ENCODE assay signal across 1 cellular context in the genomic region with DNA sequence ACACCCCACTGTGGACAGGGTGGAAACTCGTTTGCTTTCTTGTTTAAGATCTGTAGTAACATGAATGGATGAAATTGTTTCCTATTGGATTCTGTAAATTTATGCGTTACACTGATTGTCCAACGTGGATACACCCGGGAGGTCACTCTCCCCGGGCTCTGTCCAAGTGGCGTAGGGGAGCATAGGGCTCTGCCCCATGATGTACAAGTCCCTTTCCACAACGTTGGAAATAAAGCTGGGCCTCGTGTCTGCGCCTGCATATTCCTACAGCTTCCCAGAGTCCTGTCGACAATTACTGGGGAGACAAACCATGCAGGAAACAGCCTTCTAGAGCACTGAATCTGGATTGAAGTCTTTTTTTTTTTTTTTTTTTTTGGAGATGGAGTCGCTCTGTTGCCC.
TF ChIP-seq lines count a peak whose summit lies in the region.

No MANE protein-coding gene starts in this region.

TF ChIP-seq in HepG2, 621 proteins besides CTCF, POLR2A, EP300 and RAD21 (continued from another document):
- TF ChIP-seq, protein P1, sequence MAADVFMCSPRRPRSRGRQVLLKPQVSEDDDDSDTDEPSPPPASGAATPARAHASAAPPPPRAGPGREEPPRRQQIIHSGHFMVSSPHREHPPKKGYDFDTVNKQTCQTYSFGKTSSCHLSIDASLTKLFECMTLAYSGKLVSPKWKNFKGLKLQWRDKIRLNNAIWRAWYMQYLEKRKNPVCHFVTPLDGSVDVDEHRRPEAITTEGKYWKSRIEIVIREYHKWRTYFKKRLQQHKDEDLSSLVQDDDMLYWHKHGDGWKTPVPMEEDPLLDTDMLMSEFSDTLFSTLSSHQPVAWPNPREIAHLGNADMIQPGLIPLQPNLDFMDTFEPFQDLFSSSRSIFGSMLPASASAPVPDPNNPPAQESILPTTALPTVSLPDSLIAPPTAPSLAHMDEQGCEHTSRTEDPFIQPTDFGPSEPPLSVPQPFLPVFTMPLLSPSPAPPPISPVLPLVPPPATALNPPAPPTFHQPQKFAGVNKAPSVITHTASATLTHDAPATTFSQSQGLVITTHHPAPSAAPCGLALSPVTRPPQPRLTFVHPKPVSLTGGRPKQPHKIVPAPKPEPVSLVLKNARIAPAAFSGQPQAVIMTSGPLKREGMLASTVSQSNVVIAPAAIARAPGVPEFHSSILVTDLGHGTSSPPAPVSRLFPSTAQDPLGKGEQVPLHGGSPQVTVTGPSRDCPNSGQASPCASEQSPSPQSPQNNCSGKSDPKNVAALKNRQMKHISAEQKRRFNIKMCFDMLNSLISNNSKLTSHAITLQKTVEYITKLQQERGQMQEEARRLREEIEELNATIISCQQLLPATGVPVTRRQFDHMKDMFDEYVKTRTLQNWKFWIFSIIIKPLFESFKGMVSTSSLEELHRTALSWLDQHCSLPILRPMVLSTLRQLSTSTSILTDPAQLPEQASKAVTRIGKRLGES (CRISPR knock-in tag; IDR thresholded peaks at IDR 0.05; ENCODE audit: borderline replicate concordance), result no peak
- no peak for TF ChIP-seq ZNF558 (CRISPR knock-in tag; IDR thresholded peaks at IDR 0.05; ENCODE audit: borderline replicate concordance)
- no peak for TF ChIP-seq ZNF547 (CRISPR knock-in tag; IDR thresholded peaks at IDR 0.05)
- peak; percentile 97 for TF ChIP-seq RBM22 (optimal IDR thresholded peaks at IDR 0.05; ENCODE audit: low read length)
- no peak for TF ChIP-seq MAFF (IDR thresholded peaks at IDR 0.05; ENCODE audit: low read depth, low read length)
- no peak for TF ChIP-seq MYC (CRISPR knock-in tag; IDR thresholded peaks at IDR 0.05; ENCODE audit: borderline replicate concordance)
- no peak for TF ChIP-seq SMARCC2 (IDR thresholded peaks at IDR 0.05)
- no peak for TF ChIP-seq ZBTB8A (CRISPR knock-in tag; IDR thresholded peaks at IDR 0.05; ENCODE audit: borderline replicate concordance, low read depth)
- TF ChIP-seq, protein P2, sequence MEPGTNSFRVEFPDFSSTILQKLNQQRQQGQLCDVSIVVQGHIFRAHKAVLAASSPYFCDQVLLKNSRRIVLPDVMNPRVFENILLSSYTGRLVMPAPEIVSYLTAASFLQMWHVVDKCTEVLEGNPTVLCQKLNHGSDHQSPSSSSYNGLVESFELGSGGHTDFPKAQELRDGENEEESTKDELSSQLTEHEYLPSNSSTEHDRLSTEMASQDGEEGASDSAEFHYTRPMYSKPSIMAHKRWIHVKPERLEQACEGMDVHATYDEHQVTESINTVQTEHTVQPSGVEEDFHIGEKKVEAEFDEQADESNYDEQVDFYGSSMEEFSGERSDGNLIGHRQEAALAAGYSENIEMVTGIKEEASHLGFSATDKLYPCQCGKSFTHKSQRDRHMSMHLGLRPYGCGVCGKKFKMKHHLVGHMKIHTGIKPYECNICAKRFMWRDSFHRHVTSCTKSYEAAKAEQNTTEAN (CRISPR knock-in tag; conservative IDR thresholded peaks at IDR 0.05), result no peak
- no peak for TF ChIP-seq ZNF746 (CRISPR knock-in tag; IDR thresholded peaks at IDR 0.05)
- TF ChIP-seq, protein P3, sequence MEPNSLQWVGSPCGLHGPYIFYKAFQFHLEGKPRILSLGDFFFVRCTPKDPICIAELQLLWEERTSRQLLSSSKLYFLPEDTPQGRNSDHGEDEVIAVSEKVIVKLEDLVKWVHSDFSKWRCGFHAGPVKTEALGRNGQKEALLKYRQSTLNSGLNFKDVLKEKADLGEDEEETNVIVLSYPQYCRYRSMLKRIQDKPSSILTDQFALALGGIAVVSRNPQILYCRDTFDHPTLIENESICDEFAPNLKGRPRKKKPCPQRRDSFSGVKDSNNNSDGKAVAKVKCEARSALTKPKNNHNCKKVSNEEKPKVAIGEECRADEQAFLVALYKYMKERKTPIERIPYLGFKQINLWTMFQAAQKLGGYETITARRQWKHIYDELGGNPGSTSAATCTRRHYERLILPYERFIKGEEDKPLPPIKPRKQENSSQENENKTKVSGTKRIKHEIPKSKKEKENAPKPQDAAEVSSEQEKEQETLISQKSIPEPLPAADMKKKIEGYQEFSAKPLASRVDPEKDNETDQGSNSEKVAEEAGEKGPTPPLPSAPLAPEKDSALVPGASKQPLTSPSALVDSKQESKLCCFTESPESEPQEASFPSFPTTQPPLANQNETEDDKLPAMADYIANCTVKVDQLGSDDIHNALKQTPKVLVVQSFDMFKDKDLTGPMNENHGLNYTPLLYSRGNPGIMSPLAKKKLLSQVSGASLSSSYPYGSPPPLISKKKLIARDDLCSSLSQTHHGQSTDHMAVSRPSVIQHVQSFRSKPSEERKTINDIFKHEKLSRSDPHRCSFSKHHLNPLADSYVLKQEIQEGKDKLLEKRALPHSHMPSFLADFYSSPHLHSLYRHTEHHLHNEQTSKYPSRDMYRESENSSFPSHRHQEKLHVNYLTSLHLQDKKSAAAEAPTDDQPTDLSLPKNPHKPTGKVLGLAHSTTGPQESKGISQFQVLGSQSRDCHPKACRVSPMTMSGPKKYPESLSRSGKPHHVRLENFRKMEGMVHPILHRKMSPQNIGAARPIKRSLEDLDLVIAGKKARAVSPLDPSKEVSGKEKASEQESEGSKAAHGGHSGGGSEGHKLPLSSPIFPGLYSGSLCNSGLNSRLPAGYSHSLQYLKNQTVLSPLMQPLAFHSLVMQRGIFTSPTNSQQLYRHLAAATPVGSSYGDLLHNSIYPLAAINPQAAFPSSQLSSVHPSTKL (CRISPR knock-in tag; IDR thresholded peaks at IDR 0.05), result no peak
- no peak for TF ChIP-seq ZNF720 (CRISPR knock-in tag; IDR thresholded peaks at IDR 0.05)
- no peak for TF ChIP-seq ZNF550 (CRISPR knock-in tag; IDR thresholded peaks at IDR 0.05; ENCODE audit: borderline replicate concordance)
- no peak for TF ChIP-seq U2AF1 (optimal IDR thresholded peaks at IDR 0.05; ENCODE audit: low read depth, low read length)
- no peak for TF ChIP-seq SMYD3 (CRISPR knock-in tag; IDR thresholded peaks at IDR 0.05)
- no peak for TF ChIP-seq ZNF660 (CRISPR knock-in tag; IDR thresholded peaks at IDR 0.05; ENCODE audit: borderline replicate concordance, low read depth)
- TF ChIP-seq ZNF468 (CRISPR knock-in tag; IDR thresholded peaks at IDR 0.05), result no peak
- no peak for TF ChIP-seq SOX5 (CRISPR knock-in tag; IDR thresholded peaks at IDR 0.05; ENCODE audit: borderline replicate concordance)
- no peak for TF ChIP-seq ZNF557 (CRISPR knock-in tag; IDR thresholded peaks at IDR 0.05)
- TF ChIP-seq ZBTB7B (CRISPR knock-in tag; IDR thresholded peaks at IDR 0.05), result no peak
- TF ChIP-seq, protein P4, sequence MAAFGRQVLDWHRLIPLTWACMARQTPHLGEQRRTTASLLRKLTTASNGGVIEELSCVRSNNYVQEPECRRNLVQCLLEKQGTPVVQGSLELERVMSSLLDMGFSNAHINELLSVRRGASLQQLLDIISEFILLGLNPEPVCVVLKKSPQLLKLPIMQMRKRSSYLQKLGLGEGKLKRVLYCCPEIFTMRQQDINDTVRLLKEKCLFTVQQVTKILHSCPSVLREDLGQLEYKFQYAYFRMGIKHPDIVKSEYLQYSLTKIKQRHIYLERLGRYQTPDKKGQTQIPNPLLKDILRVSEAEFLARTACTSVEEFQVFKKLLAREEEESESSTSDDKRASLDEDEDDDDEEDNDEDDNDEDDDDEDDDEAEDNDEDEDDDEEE (CRISPR knock-in tag; IDR thresholded peaks at IDR 0.05), result no peak
- TF ChIP-seq ZNF331 (CRISPR knock-in tag; IDR thresholded peaks at IDR 0.05), result no peak
- TF ChIP-seq, protein P5, sequence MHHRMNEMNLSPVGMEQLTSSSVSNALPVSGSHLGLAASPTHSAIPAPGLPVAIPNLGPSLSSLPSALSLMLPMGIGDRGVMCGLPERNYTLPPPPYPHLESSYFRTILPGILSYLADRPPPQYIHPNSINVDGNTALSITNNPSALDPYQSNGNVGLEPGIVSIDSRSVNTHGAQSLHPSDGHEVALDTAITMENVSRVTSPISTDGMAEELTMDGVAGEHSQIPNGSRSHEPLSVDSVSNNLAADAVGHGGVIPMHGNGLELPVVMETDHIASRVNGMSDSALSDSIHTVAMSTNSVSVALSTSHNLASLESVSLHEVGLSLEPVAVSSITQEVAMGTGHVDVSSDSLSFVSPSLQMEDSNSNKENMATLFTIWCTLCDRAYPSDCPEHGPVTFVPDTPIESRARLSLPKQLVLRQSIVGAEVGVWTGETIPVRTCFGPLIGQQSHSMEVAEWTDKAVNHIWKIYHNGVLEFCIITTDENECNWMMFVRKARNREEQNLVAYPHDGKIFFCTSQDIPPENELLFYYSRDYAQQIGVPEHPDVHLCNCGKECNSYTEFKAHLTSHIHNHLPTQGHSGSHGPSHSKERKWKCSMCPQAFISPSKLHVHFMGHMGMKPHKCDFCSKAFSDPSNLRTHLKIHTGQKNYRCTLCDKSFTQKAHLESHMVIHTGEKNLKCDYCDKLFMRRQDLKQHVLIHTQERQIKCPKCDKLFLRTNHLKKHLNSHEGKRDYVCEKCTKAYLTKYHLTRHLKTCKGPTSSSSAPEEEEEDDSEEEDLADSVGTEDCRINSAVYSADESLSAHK (CRISPR knock-in tag; IDR thresholded peaks at IDR 0.05; ENCODE audit: borderline replicate concordance), result no peak
- no peak for TF ChIP-seq ZFAT (CRISPR knock-in tag; conservative IDR thresholded peaks at IDR 0.05)
- TF ChIP-seq SRY (CRISPR knock-in tag; IDR thresholded peaks at IDR 0.05), result no peak
- no peak for TF ChIP-seq ZNF878 (CRISPR knock-in tag; IDR thresholded peaks at IDR 0.05)
- TF ChIP-seq XRCC5 (optimal IDR thresholded peaks at IDR 0.05; ENCODE audit: low read length), result peak; percentile 10
- no peak for TF ChIP-seq SETDB1 (CRISPR knock-in tag; IDR thresholded peaks at IDR 0.05; ENCODE audit: borderline replicate concordance)
- no peak for TF ChIP-seq ZSCAN29 (CRISPR knock-in tag; conservative IDR thresholded peaks at IDR 0.05)
- TF ChIP-seq RBFOX2 (IDR thresholded peaks at IDR 0.05; ENCODE audit: low read depth, low read length), result peak; percentile 81
- TF ChIP-seq ZNF598 (CRISPR knock-in tag; IDR thresholded peaks at IDR 0.05; ENCODE audit: borderline replicate concordance), result no peak
